31 cellular contexts compared by ENCODE assay signal in genomic region chrX:149222040-149222439, GRCh38.
"Had no signal": no experiment of that assay in that cellular context is flagged by ENCODE, and none has a peak within 500 bp of the region (broad histone marks: within the 10 kb centered on the region; RNA-seq: fewer than 3 reads in every experiment).

No MANE protein-coding gene starts in this region.

- H3K4me1 Mint-ChIP-seq: activated B cell treated with CpG ODN at 0.5 μM for 24 hours; activated T-helper 17 cell treated with anti-CD3 and anti-CD28 coated beads, Interleukin-2, amount 50 U/mL, for 72 hours had no signal

- DNase-seq: activated B cell treated with CpG ODN at 0.5 μM for 24 hours; activated CD4-positive, alpha-beta T cell treated with anti-CD3 and anti-CD28 coated beads for 48 hours; activated CD4-positive, alpha-beta T cell treated with anti-CD3 and anti-CD28 coated beads, Interleukin-2, amount 50 U/mL, for 1 hour; activated CD4-positive, alpha-beta T cell treated with anti-CD3 and anti-CD28 coated beads, Interleukin-2, amount 50 U/mL, for 48 hours; activated CD8-positive, alpha-beta memory T cell treated with anti-CD3 and anti-CD28 coated beads for 24 hours; activated CD8-positive, alpha-beta T cell treated with anti-CD3 and anti-CD28 coated beads for 36 hours; activated effector memory CD4-positive, alpha-beta T cell treated with Interleukin-2 at 50 U/mL for 16 hours; activated gamma-delta T cell treated with Interleukin-2 at 50 U/mL for 16 hours; activated naive CD4-positive, alpha-beta T cell treated with anti-CD3 and anti-CD28 coated beads, Interleukin-2, amount 50 U/mL, for 16 hours; activated naive CD4-positive, alpha-beta T cell treated with Interleukin-2 at 50 U/mL for 16 hours; activated T-cell treated with anti-CD3 and anti-CD28 coated beads, Interleukin-2, amount 50 U/mL, for 4 hours; adrenal gland; amygdala; aorta; central memory CD4-positive, alpha-beta T cell; cerebellar nuclear complex; colonic mucosa; effector CD8-positive, alpha-beta T cell; esophagus squamous epithelium; head of caudate nucleus; T-helper 2 cell had no signal

- H3K4me3 Mint-ChIP-seq: activated B cell treated with CpG ODN at 0.5 μM for 24 hours; activated CD8-positive, alpha-beta T cell treated with anti-CD3 and anti-CD28 coated beads for 36 hours; activated T-cell treated with anti-CD3 and anti-CD28 coated beads, Interleukin-2, amount 50 U/mL, for 4 hours; activated T-helper 17 cell treated with anti-CD3 and anti-CD28 coated beads, Interleukin-2, amount 50 U/mL, for 72 hours; brain had no signal

- H3K27ac Mint-ChIP-seq: activated B cell treated with CpG ODN at 0.5 μM for 24 hours; activated CD8-positive, alpha-beta T cell treated with anti-CD3 and anti-CD28 coated beads for 36 hours; activated T-helper 17 cell treated with anti-CD3 and anti-CD28 coated beads, Interleukin-2, amount 50 U/mL, for 72 hours had no signal

- H3K4me1 ChIP-seq: adrenal gland, breast epithelium, colonic mucosa, esophagus squamous epithelium had no signal

- H3K9me3 ChIP-seq: adrenal gland, colonic mucosa, esophagus squamous epithelium had no signal

- ATAC-seq: activated CD4-positive, CD25-positive, alpha-beta regulatory T cell treated with anti-CD3 and anti-CD28 coated beads, Interleukin-2, amount 50 U/mL, for 24 hours; activated CD8-positive, alpha-beta T cell treated with anti-CD3 and anti-CD28 coated beads for 36 hours; activated T-cell treated with anti-CD3 and anti-CD28 coated beads, Interleukin-2, amount 50 U/mL, for 4 hours; activated T-helper 17 cell treated with anti-CD3 and anti-CD28 coated beads, Interleukin-2, amount 50 U/mL, for 72 hours had no signal

- H3K36me3 ChIP-seq: adrenal gland, breast epithelium, cardiac muscle cell, colonic mucosa, esophagus squamous epithelium, WERI-Rb-1 had no signal

- H3K4me3 ChIP-seq: adrenal gland, breast epithelium, cardiac muscle cell, colonic mucosa, esophagus squamous epithelium had no signal

- H3K9me3 Mint-ChIP-seq: activated T-helper 17 cell treated with anti-CD3 and anti-CD28 coated beads, Interleukin-2, amount 50 U/mL, for 72 hours had no signal

- H3K36me3 Mint-ChIP-seq: brain had no signal

- FAIRE-seq: endometrium, endothelial cell of umbilical vein, frontal cortex had no signal

- H3K27me3 ChIP-seq: adrenal gland, breast epithelium, cardiac muscle cell, colonic mucosa, esophagus squamous epithelium had no signal

- H3K27me3 Mint-ChIP-seq: activated B cell treated with CpG ODN at 0.5 μM for 24 hours; activated T-helper 17 cell treated with anti-CD3 and anti-CD28 coated beads, Interleukin-2, amount 50 U/mL, for 72 hours had no signal

- H3K27ac ChIP-seq: adrenal gland, breast epithelium, cardiac muscle cell, colonic mucosa, epithelial cell of prostate, esophagus squamous epithelium, WERI-Rb-1 had no signal
